In genomic region chr10:102384053-102384452, GRCh38 we compare ENCODE assay signal across 13 cellular contexts. TPM values are rescaled to one million over a fixed set of nuclear protein-coding genes. Genes with fewer than 3 reads are reported as not detected.
DNase-seq lines count a peak whose midpoint lies in the region; ATAC-seq, FAIRE-seq and TF ChIP-seq lines count a peak whose summit lies in the region.
"Had no signal": no experiment of that assay in that cellular context is flagged by ENCODE, and none has a peak within 500 bp of the region (broad histone marks: within the 10 kb centered on the region; RNA-seq: fewer than 3 reads in every experiment).

No MANE protein-coding gene starts in this region.

- H3K79me2 ChIP-seq in DOHH2 (ENCODE audit: control insufficient read depth, low read length) (no peaks in the 10 kb centered on the region), HCT116 (ENCODE audit: insufficient read depth, low read length) (no peaks in the 10 kb centered on the region), GM12878 (ENCODE audit: control insufficient read depth, insufficient read depth, low read length) (no peaks in the 10 kb centered on the region)

- 72% methylated on average over 6 of the region's 6 CpGs for WGBS in GM12878 (ENCODE audit: insufficient coverage, insufficient replicate concordance, low lambda C conversion rate, missing lambda C conversion rate)

- TF ChIP-seq EP300 in GM12878 (IDR thresholded peaks at IDR 0.05; ENCODE audit: borderline replicate concordance in 1 of 2, control insufficient read depth in 1 of 2, low read depth in 2 of 2, low read length in 2 of 2) = no peak

- DNase-seq in HCT116 (ENCODE audit: low read depth, low spot score) = no peak
- DNase-seq in GM12878 (ENCODE audit: low read depth, low spot score) = no peak
- no peak for DNase-seq in naive thymus-derived CD4-positive, alpha-beta T cell
- DNase-seq in activated CD8-positive, alpha-beta memory T cell treated with anti-CD3 and anti-CD28 coated beads for 24 hours = no peak
- DNase-seq in GM20000 (ENCODE audit: low spot score) = no peak
- no peak for DNase-seq in OCI-M2 (lab: John Stamatoyannopoulos, UW; ENCODE audit: unreplicated experiment)
- DNase-seq: cerebellar nuclear complex, hippocampal formation, naive B cell, thyroid gland had no signal

- H3K4me3 ChIP-seq in DOHH2 (ENCODE audit: low read length) (no peak overlapping the region), HCT116 (replicated peaks in 1 of 2; ENCODE audit: low read depth in 1 of 2, low read length in 2 of 2) (no peak overlapping the region), GM12878 (no peak overlapping the region)
- H3K4me3 ChIP-seq in naive thymus-derived CD4-positive, alpha-beta T cell (ENCODE audit: low read length) = no peak overlapping the region
- H3K4me3 ChIP-seq: SJSA1, thyroid gland had no signal

- H3K4me2 ChIP-seq in DOHH2 (ENCODE audit: low read length) = no peak overlapping the region
- H3K4me2 ChIP-seq in HCT116 (ENCODE audit: low read length) = no peak overlapping the region
- H3K4me2 ChIP-seq in GM12878 (ENCODE audit: control insufficient read depth, insufficient read depth) = no peak overlapping the region

- CTCF ChIA-PET in HCT116 (lab: Charles Lee) (interaction anchor here (0.7 to 3.6 kb wide), 10 partner anchors 8 to 215 kb away, joined by 3 to 41 read pairs (median 7); partner anchors contain the start of gene NFKB2), GM12878 (lab: Yijun Ruan, JAX) (interaction anchor here (0.6 to 4.3 kb wide), 16 partner anchors 13 to 215 kb away, joined by 3 to 52 read pairs (median 6); partner anchors contain the start of gene NFKB2)
- CTCF ChIA-PET in naive thymus-derived CD4-positive, alpha-beta T cell (lab: Charles Lee) = interaction anchor here (0.6 to 1.8 kb wide), 3 partner anchors 9 to 95 kb away, joined by 3 to 6 read pairs (median 6); no protein-coding TSS in a partner anchor

- peak overlapping the region in 1 of 9 donors; percentile 19 for H3K27ac Mint-ChIP-seq in naive thymus-derived CD4-positive, alpha-beta T cell

- H3K9ac ChIP-seq in HCT116 (ENCODE audit: low read length) (no peak overlapping the region), GM12878 (ENCODE audit: control insufficient read depth, insufficient read depth, low read length) (no peak overlapping the region)

- TF ChIP-seq RAD21 in HCT116 (IDR thresholded peaks at IDR 0.05; ENCODE audit: low read depth) (peak; percentile 46), GM12878 (IDR thresholded peaks at IDR 0.05; ENCODE audit: insufficient read depth, low read depth, low read length) (no peak)

- intact Hi-C loops in HCT116 (cut with micrococcal nuclease) = no loop called here
- intact Hi-C loops in GM12878 (cut with micrococcal nuclease; ENCODE audit: unreplicated experiment) = no loop called here
- intact Hi-C loops in naive thymus-derived CD4-positive, alpha-beta T cell (cut with micrococcal nuclease) = no loop called here

- H3K36me3 ChIP-seq in DOHH2 (ENCODE audit: control insufficient read depth, low read length) = peaks cover 20% of the 10 kb centered on the region
- H3K36me3 ChIP-seq in HCT116 (ENCODE audit: control insufficient read depth in 1 of 2, insufficient read depth in 2 of 2, low read length in 2 of 2) = peaks cover 14 to 22% of the 10 kb centered on the region in 2 experiments
- peaks cover 7 to 18% of the 10 kb centered on the region in 2 experiments for H3K36me3 ChIP-seq in GM12878 (ENCODE audit: control insufficient read depth in 2 of 2, insufficient read depth in 2 of 2, low read length in 1 of 2)
- peaks cover 11 to 45% (median 15%) of the 10 kb centered on the region in 3 experiments for H3K36me3 ChIP-seq in naive thymus-derived CD4-positive, alpha-beta T cell (ENCODE audit: control insufficient read depth in 2 of 3, insufficient read depth in 3 of 3, low read length in 3 of 3)

- H3K4me1 Mint-ChIP-seq in naive thymus-derived CD4-positive, alpha-beta T cell = peaks cover 0 to 5% (median 0%) of the 10 kb centered on the region in 7 donors

- FAIRE-seq in GM12878 (lab: Jason Lieb, UNC) = no peak

- no peaks in the 10 kb centered on the region for H3K27me3 Mint-ChIP-seq in naive thymus-derived CD4-positive, alpha-beta T cell
- H3K27me3 Mint-ChIP-seq: naive B cell had no signal

- SMC1A ChIA-PET in GM12878 (lab: Charles Lee; ENCODE audit: uncharacterized antibody, unreplicated experiment) = interaction anchor here (0.8 to 2.0 kb wide), 5 partner anchors 34 to 218 kb away, joined by 3 to 8 read pairs (median 3); no protein-coding TSS in a partner anchor

- H3K27ac ChIP-seq in DOHH2 (ENCODE audit: low read depth, low read length) (no peak overlapping the region), HCT116 (ENCODE audit: low read depth, low read length) (no peak overlapping the region), GM12878 (ENCODE audit: control insufficient read depth, insufficient read depth) (no peak overlapping the region)
- H3K27ac ChIP-seq in naive thymus-derived CD4-positive, alpha-beta T cell (ENCODE audit: low read depth, low read length) = no peak overlapping the region
- H3K27ac ChIP-seq: SJSA1, thyroid gland had no signal

- no peaks in the 10 kb centered on the region for H4K20me1 ChIP-seq in DOHH2 (ENCODE audit: control insufficient read depth, insufficient read depth, low read depth, low read length)
- H4K20me1 ChIP-seq in HCT116 (ENCODE audit: insufficient read depth) = no peaks in the 10 kb centered on the region
- H4K20me1 ChIP-seq in GM12878 (ENCODE audit: control insufficient read depth, insufficient read depth) = no peaks in the 10 kb centered on the region

- POLR2A ChIA-PET in HCT116 (lab: Charles Lee) (no interaction called here), GM12878 (lab: Charles Lee) (interaction anchor here (0.6 to 1.8 kb wide), 5 partner anchors 10 to 226 kb away, joined by 3 to 12 read pairs (median 3); partner anchors contain the start of gene ACTR1A)
- POLR2A ChIA-PET in naive thymus-derived CD4-positive, alpha-beta T cell (lab: Charles Lee) = interaction anchor here (0.7 to 2.1 kb wide), 3 partner anchors 10 to 161 kb away, joined by 3 to 6 read pairs (median 5); no protein-coding TSS in a partner anchor

- no peak overlapping the region for H3K4me3 Mint-ChIP-seq in naive thymus-derived CD4-positive, alpha-beta T cell

- H3K4me1 ChIP-seq in DOHH2 (ENCODE audit: control insufficient read depth, low read length) = peaks cover 13% of the 10 kb centered on the region
- no peaks in the 10 kb centered on the region for H3K4me1 ChIP-seq in HCT116 (ENCODE audit: control insufficient read depth in 1 of 2, insufficient read depth in 2 of 2, low read length in 2 of 2)
- H3K4me1 ChIP-seq in GM12878 (ENCODE audit: control insufficient read depth, insufficient read depth, low read length) = peaks cover 13% of the 10 kb centered on the region
- H3K4me1 ChIP-seq in naive thymus-derived CD4-positive, alpha-beta T cell (ENCODE audit: control insufficient read depth in 2 of 2, insufficient read depth in 2 of 2, low read length in 2 of 2) = no peaks in the 10 kb centered on the region
- H3K4me1 ChIP-seq: SJSA1, thyroid gland had no signal

- in situ Hi-C loops in GM12878 (cut with MboI) = no loop called here

- H3K9me3 ChIP-seq in DOHH2 (ENCODE audit: control insufficient read depth, insufficient read depth, low read length) = no peaks in the 10 kb centered on the region
- no peaks in the 10 kb centered on the region for H3K9me3 ChIP-seq in HCT116 (ENCODE audit: control insufficient read depth in 1 of 2, insufficient read depth in 1 of 2, low read depth in 1 of 2, low read length in 2 of 2)
- H3K9me3 ChIP-seq in GM12878 (replicated peaks; ENCODE audit: control insufficient read depth, insufficient read depth, low read length) = no peaks in the 10 kb centered on the region
- H3K9me3 ChIP-seq in naive thymus-derived CD4-positive, alpha-beta T cell (ENCODE audit: control insufficient read depth in 2 of 3, low read length in 3 of 3) = no peaks in the 10 kb centered on the region
- H3K9me3 ChIP-seq: SJSA1, thyroid gland had no signal

- H3K9me2 ChIP-seq in DOHH2 (replicated peaks; ENCODE audit: control insufficient read depth, low read length) (no peaks in the 10 kb centered on the region), HCT116 (ENCODE audit: insufficient read depth) (no peaks in the 10 kb centered on the region)

- BruUV-seq in HCT116 (replicated peaks; lab: Mats Ljungman, UMichigan) (TSS peak; percentile 14), GM12878 (replicated peaks; lab: Mats Ljungman, UMichigan) (no TSS peak)

- H2AFZ ChIP-seq in HCT116 (ENCODE audit: low read depth, low read length, poor library complexity, severe bottlenecking) (no peak overlapping the region), GM12878 (ENCODE audit: control insufficient read depth, low read depth, low read length) (no peak overlapping the region)

- H3K36me3 Mint-ChIP-seq in naive thymus-derived CD4-positive, alpha-beta T cell = peaks cover 6 to 31% (median 9%) of the 10 kb centered on the region in 5 donors

- 0 out of 2 replicates have a peak, but pooled peaks cover 2% of the 10 kb centered on the region for H3F3A ChIP-seq in DOHH2 (ENCODE audit: control insufficient read depth, insufficient read depth)

- no peaks in the 10 kb centered on the region for H3K9me3 Mint-ChIP-seq in naive thymus-derived CD4-positive, alpha-beta T cell
- H3K9me3 Mint-ChIP-seq: naive B cell had no signal

- peak; percentile 74 for ATAC-seq in HCT116
- ATAC-seq in GM12878 = peak; percentile 59
- ATAC-seq in naive thymus-derived CD4-positive, alpha-beta T cell = peak; percentile 52
- no peak for ATAC-seq in GM19035 (IDR thresholded peaks at IDR 0.05; ENCODE audit: unreplicated experiment)

- TF ChIP-seq CTCF in DOHH2 (IDR thresholded peaks at IDR 0.05; ENCODE audit: low read depth, low read length, poor library complexity, severe bottlenecking) = peak; percentile 43
- peak; percentile 34 to 61 (median 45); a peak in 5 of 6 replicates for TF ChIP-seq CTCF in HCT116 (IDR thresholded peaks at IDR 0.05 in 2 of 3, conservative IDR thresholded peaks at IDR 0.05 in 1 of 3; ENCODE audit: borderline replicate concordance in 1 of 3, insufficient read depth in 1 of 3, low read depth in 2 of 3, low read length in 2 of 3)
- peak in 1 of 3 experiments; percentile 26; a peak in 3 of 6 replicates for TF ChIP-seq CTCF in GM12878 (IDR thresholded peaks at IDR 0.05 in 2 of 3, conservative IDR thresholded peaks at IDR 0.05 in 1 of 3; ENCODE audit: control insufficient read depth in 2 of 3, extremely low read depth in 1 of 3, insufficient read depth in 1 of 3, low read depth in 3 of 3, low read length in 3 of 3)
- no peak for TF ChIP-seq CTCF in GM20000 (IDR thresholded peaks at IDR 0.05; ENCODE audit: extremely low read depth, missing control alignments)

- TF ChIP-seq POLR2A in HCT116 (IDR thresholded peaks at IDR 0.05; ENCODE audit: borderline replicate concordance, extremely low read depth, insufficient read depth, insufficient read length) (no peak), GM12878 (IDR thresholded peaks at IDR 0.05; ENCODE audit: low read depth, low read length) (no peak)

- RAD21 ChIA-PET in HCT116 (lab: Charles Lee; ENCODE audit: low non-redundant PET in 1 of 2, low total read pairs in 2 of 2, uncharacterized antibody in 2 of 2, unreplicated experiment in 2 of 2) (interaction anchor here in 1 of 2 experiments (1.0 kb wide), 1 partner anchor 200 kb away, joined by 3 read pairs; no protein-coding TSS in a partner anchor), GM12878 (lab: Charles Lee; ENCODE audit: unreplicated experiment) (interaction anchor here (0.6 to 2.4 kb wide), 9 partner anchors 12 to 215 kb away, joined by 3 to 14 read pairs (median 5); no protein-coding TSS in a partner anchor)

- no peaks in the 10 kb centered on the region for H3K27me3 ChIP-seq in DOHH2 (ENCODE audit: control insufficient read depth, low read length)
- H3K27me3 ChIP-seq in HCT116 (ENCODE audit: insufficient read depth, low read length) = no peaks in the 10 kb centered on the region
- H3K27me3 ChIP-seq in GM12878 (replicated peaks in 1 of 2; ENCODE audit: control insufficient read depth in 2 of 2, insufficient read depth in 2 of 2, low read length in 1 of 2) = no peaks in the 10 kb centered on the region
- no peaks in the 10 kb centered on the region for H3K27me3 ChIP-seq in naive thymus-derived CD4-positive, alpha-beta T cell (ENCODE audit: control insufficient read depth in 2 of 2, insufficient read depth in 2 of 2, low read length in 2 of 2)
- H3K27me3 ChIP-seq: SJSA1, thyroid gland had no signal

RNA-seq across cellular contexts. Expression of gene NFKB2, which starts 11.5 kb away (rescaled TPM):
- total RNA-seq in HCT116 (2021; ENCODE audit: unreplicated experiment) (115 TPM), GM12878 (2014; rRNA removed) (108 and 111 TPM in 2 replicates), GM12878 (2014; rRNA removed; fragmentation: Illumina TruSeq; extraction: Trizol) (42.4 and 43.7 TPM in 2 replicates), GM12878 (2021) (144 and 145 TPM in 2 replicates)
- 111 and 133 TPM in 2 replicates for polyA plus RNA-seq in HCT116 (2012)
- 150 and 171 TPM in 2 replicates for total RNA-seq in GM12878 (2013; cell fraction: nucleolus; rRNA removed)
- 33.4 TPM for polyA plus RNA-seq in GM12878 (2011; ENCODE audit: low read depth)
- polyA plus RNA-seq in GM12878 (2011; rRNA removed) (62.4 and 113 TPM in 2 replicates), GM12878 (2014; fragmentation: Illumina TruSeq; extraction: Trizol) (49.9 and 56.4 TPM in 2 replicates), GM12878 (2014; fragmentation: Nextera tagmentation; extraction: Ambion mirVana) (1 to 10 TPM in 1 of 2 experiments, under 1 TPM in 1; 0.56 to 1.3 TPM), GM12878 (2014; rRNA removed) (109 and 119 TPM in 2 replicates), GM12878 (2016; fragmentation: Nextera tagmentation; extraction: Ambion mirVana) (10 to 100 TPM; 31.4 to 32.0 TPM)
- 110 and 124 TPM in 2 replicates for polyA plus RNA-seq in GM12878 (2011; cell fraction: cytosol; rRNA removed)
- 571 and 613 TPM in 2 replicates for polyA plus RNA-seq in GM12878 (2011; cell fraction: nucleus; rRNA removed)
- polyA plus RNA-seq in GM12878 (2012) = 106 and 129 TPM in 2 replicates
- polyA minus RNA-seq in GM12878 (2011; rRNA and poly(A)+ RNA removed) = 60.3 and 69.0 TPM in 2 replicates
- 39.0 and 44.4 TPM in 2 replicates for polyA minus RNA-seq in GM12878 (2011; cell fraction: cytosol; rRNA and poly(A)+ RNA removed)
- polyA minus RNA-seq in GM12878 (2011; cell fraction: nucleus; rRNA and poly(A)+ RNA removed) = 74.0 and 110 TPM in 2 replicates
- total RNA-seq in naive thymus-derived CD4-positive, alpha-beta T cell = 100 to 1,000 TPM; 146 to 271 (median 222) TPM
- 10 to 100 TPM in 1 of 2 donors, 1 to 10 TPM in 1; 8.7 to 13.1 TPM for polyA plus RNA-seq in naive thymus-derived CD4-positive, alpha-beta T cell

RNA-seq across cellular contexts. Expression of gene PSD, which starts 34.5 kb away (rescaled TPM):
- total RNA-seq in HCT116 (2021; ENCODE audit: unreplicated experiment) (9.7 TPM), GM12878 (2014; rRNA removed) (0.11 and 0.27 TPM in 2 replicates), GM12878 (2014; rRNA removed; fragmentation: Illumina TruSeq; extraction: Trizol) (0.09 and 0.18 TPM in 2 replicates), GM12878 (2021) (0.16 and 0.56 TPM in 2 replicates)
- 8.5 and 8.7 TPM in 2 replicates for polyA plus RNA-seq in HCT116 (2012)
- total RNA-seq in GM12878 (2013; cell fraction: nucleolus; rRNA removed) = 0.83 and 1.1 TPM in 2 replicates
- polyA plus RNA-seq in GM12878 (2011; ENCODE audit: low read depth) = 0.41 TPM
- polyA plus RNA-seq in GM12878 (2011; rRNA removed) (0.41 and 0.55 TPM in 2 replicates), GM12878 (2014; fragmentation: Illumina TruSeq; extraction: Trizol) (0.16 TPM in 1 of 2 replicates, not detected in the other), GM12878 (2014; fragmentation: Nextera tagmentation; extraction: Ambion mirVana) (not detected), GM12878 (2014; rRNA removed) (0.25 and 0.77 TPM in 2 replicates), GM12878 (2016; fragmentation: Nextera tagmentation; extraction: Ambion mirVana) (1 to 10 TPM; 1.7 to 2.0 TPM)
- 0.43 and 0.57 TPM in 2 replicates for polyA plus RNA-seq in GM12878 (2011; cell fraction: cytosol; rRNA removed)
- polyA plus RNA-seq in GM12878 (2011; cell fraction: nucleus; rRNA removed) = 3.5 and 3.8 TPM in 2 replicates
- 2.1 and 2.8 TPM in 2 replicates for polyA plus RNA-seq in GM12878 (2012)
- polyA minus RNA-seq in GM12878 (2011; rRNA and poly(A)+ RNA removed) = 0.93 and 0.95 TPM in 2 replicates
- polyA minus RNA-seq in GM12878 (2011; cell fraction: cytosol; rRNA and poly(A)+ RNA removed) = not detected in 2 replicates
- polyA minus RNA-seq in GM12878 (2011; cell fraction: nucleus; rRNA and poly(A)+ RNA removed) = 1.1 TPM in 2 replicates
- 10 to 100 TPM in 3 of 5 experiments, 1 to 10 TPM in 2; 3.5 to 16.9 (median 11.2) TPM for total RNA-seq in naive thymus-derived CD4-positive, alpha-beta T cell
- 1 to 10 TPM; 3.9 to 4.5 TPM for polyA plus RNA-seq in naive thymus-derived CD4-positive, alpha-beta T cell

RNA-seq across cellular contexts. Expression of gene FBXL15, which starts 36.6 kb away (rescaled TPM):
- 21.1 TPM for total RNA-seq in HCT116 (2021; ENCODE audit: unreplicated experiment)
- polyA plus RNA-seq in HCT116 (2012) = 15.8 and 19.9 TPM in 2 replicates
- total RNA-seq in GM12878 (2013; cell fraction: nucleolus; rRNA removed) = 2.2 TPM in 2 replicates
- total RNA-seq in GM12878 (2014; rRNA removed) = 13.8 and 14.4 TPM in 2 replicates
- total RNA-seq in GM12878 (2014; rRNA removed; fragmentation: Illumina TruSeq; extraction: Trizol) = 1.8 and 1.9 TPM in 2 replicates
- total RNA-seq in GM12878 (2021) = 13.5 and 14.7 TPM in 2 replicates
- 2.1 TPM for polyA plus RNA-seq in GM12878 (2011; ENCODE audit: low read depth)
- polyA plus RNA-seq in GM12878 (2011; rRNA removed) = 1.3 and 3.1 TPM in 2 replicates
- polyA plus RNA-seq in GM12878 (2011; cell fraction: cytosol; rRNA removed) = 9.5 and 16.7 TPM in 2 replicates
- polyA plus RNA-seq in GM12878 (2011; cell fraction: nucleus; rRNA removed) = 24.6 and 34.7 TPM in 2 replicates
- polyA plus RNA-seq in GM12878 (2012) = 5.9 and 7.7 TPM in 2 replicates
- polyA plus RNA-seq in GM12878 (2014; fragmentation: Illumina TruSeq; extraction: Trizol) = 0.11 and 0.54 TPM in 2 replicates
- under 1 TPM; 0.13 to 0.66 TPM for polyA plus RNA-seq in GM12878 (2014; fragmentation: Nextera tagmentation; extraction: Ambion mirVana)
- polyA plus RNA-seq in GM12878 (2014; rRNA removed) = 12.6 and 15.3 TPM in 2 replicates
- 10 to 100 TPM; 19.5 to 21.3 TPM for polyA plus RNA-seq in GM12878 (2016; fragmentation: Nextera tagmentation; extraction: Ambion mirVana)
- 0.73 and 1.8 TPM in 2 replicates for polyA minus RNA-seq in GM12878 (2011; rRNA and poly(A)+ RNA removed)
- 2.9 TPM in 2 replicates for polyA minus RNA-seq in GM12878 (2011; cell fraction: cytosol; rRNA and poly(A)+ RNA removed)
- 3.0 and 3.5 TPM in 2 replicates for polyA minus RNA-seq in GM12878 (2011; cell fraction: nucleus; rRNA and poly(A)+ RNA removed)
- total RNA-seq in naive thymus-derived CD4-positive, alpha-beta T cell = 10 to 100 TPM; 10.8 to 21.0 (median 14.1) TPM
- polyA plus RNA-seq in naive thymus-derived CD4-positive, alpha-beta T cell = 10 to 100 TPM; 26.7 to 40.4 TPM

RNA-seq across cellular contexts. Expression of gene CUEDC2, which starts 48.3 kb away (rescaled TPM):
- 96.7 TPM for total RNA-seq in HCT116 (2021; ENCODE audit: unreplicated experiment)
- 77.0 and 106 TPM in 2 replicates for polyA plus RNA-seq in HCT116 (2012)
- 12.4 and 13.3 TPM in 2 replicates for total RNA-seq in GM12878 (2013; cell fraction: nucleolus; rRNA removed)
- total RNA-seq in GM12878 (2014; rRNA removed) = 66.5 and 67.6 TPM in 2 replicates
- total RNA-seq in GM12878 (2014; rRNA removed; fragmentation: Illumina TruSeq; extraction: Trizol) = 47.8 and 49.6 TPM in 2 replicates
- total RNA-seq in GM12878 (2021) = 82.5 and 85.5 TPM in 2 replicates
- 23.2 TPM for polyA plus RNA-seq in GM12878 (2011; ENCODE audit: low read depth)
- polyA plus RNA-seq in GM12878 (2011; rRNA removed) = 21.7 and 31.5 TPM in 2 replicates
- 88.8 and 91.7 TPM in 2 replicates for polyA plus RNA-seq in GM12878 (2011; cell fraction: cytosol; rRNA removed)
- 81.7 and 82.8 TPM in 2 replicates for polyA plus RNA-seq in GM12878 (2011; cell fraction: nucleus; rRNA removed)
- polyA plus RNA-seq in GM12878 (2012) = 53.7 and 56.5 TPM in 2 replicates
- 34.4 and 84.2 TPM in 2 replicates for polyA plus RNA-seq in GM12878 (2014; fragmentation: Illumina TruSeq; extraction: Trizol)
- polyA plus RNA-seq in GM12878 (2014; fragmentation: Nextera tagmentation; extraction: Ambion mirVana) = 10 to 100 TPM; 20.4 to 45.2 TPM
- polyA plus RNA-seq in GM12878 (2014; rRNA removed) = 75.9 and 88.0 TPM in 2 replicates
- 100 to 1,000 TPM; 116 to 121 TPM for polyA plus RNA-seq in GM12878 (2016; fragmentation: Nextera tagmentation; extraction: Ambion mirVana)
- polyA minus RNA-seq in GM12878 (2011; rRNA and poly(A)+ RNA removed) = 8.9 and 26.7 TPM in 2 replicates
- polyA minus RNA-seq in GM12878 (2011; cell fraction: cytosol; rRNA and poly(A)+ RNA removed) = 10.2 and 11.4 TPM in 2 replicates
- polyA minus RNA-seq in GM12878 (2011; cell fraction: nucleus; rRNA and poly(A)+ RNA removed) = 7.9 and 8.4 TPM in 2 replicates
- 10 to 100 TPM; 27.0 to 69.0 (median 31.9) TPM for total RNA-seq in naive thymus-derived CD4-positive, alpha-beta T cell
- polyA plus RNA-seq in naive thymus-derived CD4-positive, alpha-beta T cell = 10 to 100 TPM; 60.1 to 67.2 TPM
